In genomic region chr12:7091660-7092228, GRCh38 we compare ENCODE assay signal across 9 cellular contexts. TPM values are rescaled to one million over a fixed set of nuclear protein-coding genes. Genes with fewer than 3 reads are reported as not detected.
A peak's percentile ranks its signal among the peaks of the same experiment; 100 is the strongest.
DNase-seq lines count a peak whose midpoint lies in the region; ATAC-seq, FAIRE-seq and TF ChIP-seq lines count a peak whose summit lies in the region.
"Had no signal": no experiment of that assay in that cellular context is flagged by ENCODE, and none has a peak within 500 bp of the region (broad histone marks: within the 10 kb centered on the region; RNA-seq: fewer than 3 reads in every experiment).

No MANE protein-coding gene starts in this region.

- H3K36me3 Mint-ChIP-seq in CD4-positive, alpha-beta T cell (ENCODE audit: low read depth), result no peaks in the 10 kb centered on the region

- CTCF ChIA-PET in CD4-positive, alpha-beta T cell (lab: Charles Lee), result interaction anchor here (1.5 kb wide), 1 partner anchor 222 kb away, joined by 5 read pairs; no protein-coding TSS in a partner anchor

- ATAC-seq in CD4-positive, alpha-beta T cell (ENCODE audit: poor library complexity), result peak; percentile 26
- ATAC-seq in pancreas (peak; percentile 6 to 47 (median 28)), GM21576 (IDR thresholded peaks at IDR 0.05; ENCODE audit: unreplicated experiment) (no peak), GM19035 (IDR thresholded peaks at IDR 0.05; ENCODE audit: unreplicated experiment) (no peak), GM21786 (IDR thresholded peaks at IDR 0.05; ENCODE audit: unreplicated experiment) (no peak)

- peak overlapping the region; percentile 68 for H3K9ac ChIP-seq in fibroblast of lung (ENCODE audit: insufficient read depth, low read length)

- peak overlapping the region; percentile 32 for H3K4me3 ChIP-seq in SJSA1
- H3K4me3 ChIP-seq in fibroblast of lung (replicated peaks in 1 of 4; ENCODE audit: control extremely low read depth in 1 of 4, insufficient read depth in 1 of 4, low read depth in 3 of 4, low read length in 4 of 4), result peak overlapping the region; percentile 44 to 93 (median 80)
- peak overlapping the region in 3 of 4 donors; percentile 7 to 54 (median 37) for H3K4me3 ChIP-seq in pancreas

- intact Hi-C loops in CD4-positive, alpha-beta T cell (cut with DNase I, micrococcal nuclease), result loop anchor here (1.0 to 5.0 kb wide), 4 partner anchors 114 to 223 kb away; no protein-coding TSS in a partner anchor
- intact Hi-C loops in pancreas (cut with DNase I), result loop anchor here in 1 of 3 donors (10.0 kb wide), 1 partner anchor 167 kb away; the partner anchor contains the start of gene ATN1

- DNase-seq in CD4-positive, alpha-beta T cell, result no peak
- DNase-seq in SJSA1 (ENCODE audit: low read depth in 1 of 2, low spot score in 2 of 2) (no peak), fibroblast of lung (ENCODE audit: low read depth in 2 of 2) (no peak), pancreas (no peak), NCI-H510A treated with DMSO at 0.1 percent for 48 hours (lab: John Stamatoyannopoulos, UW) (no peak)

- no peaks in the 10 kb centered on the region for H4K20me1 ChIP-seq in fibroblast of lung (ENCODE audit: control insufficient read depth, extremely low read depth, insufficient read depth, low read length)

- peak overlapping the region; percentile 94 for H3K4me2 ChIP-seq in fibroblast of lung (ENCODE audit: extremely low read depth, insufficient read depth, low read length)

- H3K27ac ChIP-seq in CD4-positive, alpha-beta T cell (ENCODE audit: low read depth, low read length), result no peak overlapping the region
- H3K27ac ChIP-seq in SJSA1 (0 out of 2 replicates have a peak overlapping the region, but pooled peaks have one; percentile 1), fibroblast of lung (ENCODE audit: insufficient read depth, low read length) (peak overlapping the region; percentile 84), pancreas (peak overlapping the region in 2 of 4 donors; percentile 40 to 50)
- H3K27ac ChIP-seq: epithelial cell of prostate had no signal

- peaks cover 3% of the 10 kb centered on the region for H3K79me2 ChIP-seq in fibroblast of lung (ENCODE audit: control insufficient read depth, insufficient read depth, low read length)

- no peaks in the 10 kb centered on the region for H3K27me3 Mint-ChIP-seq in CD4-positive, alpha-beta T cell

- peak overlapping the region; percentile 53 for H3K27ac Mint-ChIP-seq in CD4-positive, alpha-beta T cell

- peak overlapping the region; percentile 35 for H2AFZ ChIP-seq in fibroblast of lung (ENCODE audit: low read length)

- no peaks in the 10 kb centered on the region for H3K9me3 ChIP-seq in CD4-positive, alpha-beta T cell (ENCODE audit: control insufficient read depth, low read length)
- H3K9me3 ChIP-seq in SJSA1 (replicated peaks), result no peaks in the 10 kb centered on the region
- H3K9me3 ChIP-seq in fibroblast of lung (ENCODE audit: control insufficient read depth, insufficient read depth, low read depth, low read length), result no peaks in the 10 kb centered on the region
- H3K9me3 ChIP-seq in pancreas, result no peaks in the 10 kb centered on the region

- H3K9me3 Mint-ChIP-seq in CD4-positive, alpha-beta T cell, result no peaks in the 10 kb centered on the region

- 31 to 32% methylated on average over 10 of the region's 10 CpGs for WGBS in pancreas, 2 donors

- H3K4me3 Mint-ChIP-seq in CD4-positive, alpha-beta T cell, result peak overlapping the region; percentile 88

- H3K4me1 ChIP-seq in SJSA1 (replicated peaks) (peaks cover 13% of the 10 kb centered on the region), fibroblast of lung (ENCODE audit: control insufficient read depth, extremely low read depth, insufficient read depth, low read length) (peaks cover 16% of the 10 kb centered on the region), pancreas (peaks cover 0 to 7% (median 0%) of the 10 kb centered on the region in 3 donors)

- POLR2A ChIA-PET in CD4-positive, alpha-beta T cell (lab: Charles Lee), result interaction anchor here (0.7 to 1.4 kb wide), 2 partner anchors 16 to 73 kb away, joined by 3 to 5 read pairs; no protein-coding TSS in a partner anchor

- peaks cover 8% of the 10 kb centered on the region for H3K4me1 Mint-ChIP-seq in CD4-positive, alpha-beta T cell (ENCODE audit: low read depth)

- no peaks in the 10 kb centered on the region for H3K27me3 ChIP-seq in CD4-positive, alpha-beta T cell (ENCODE audit: control insufficient read depth, insufficient read depth, low read length)
- H3K27me3 ChIP-seq in SJSA1 (replicated peaks) (no peaks in the 10 kb centered on the region), fibroblast of lung (ENCODE audit: control insufficient read depth, insufficient read depth, low read length) (no peaks in the 10 kb centered on the region), pancreas (no peaks in the 10 kb centered on the region)

- no peak for FAIRE-seq in pancreas (lab: Jason Lieb, UNC)

- H3K36me3 ChIP-seq in SJSA1 (0 out of 2 replicates have a peak, but pooled peaks cover 5% of the 10 kb centered on the region), fibroblast of lung (ENCODE audit: control insufficient read depth, insufficient read depth, low read length) (peaks cover 16% of the 10 kb centered on the region), pancreas (no peaks in the 10 kb centered on the region)

- no peak for TF ChIP-seq CTCF in CD4-positive, alpha-beta T cell (IDR thresholded peaks at IDR 0.05)
- no peak for TF ChIP-seq CTCF in fibroblast of lung (conservative IDR thresholded peaks at IDR 0.05 in 1 of 2, IDR thresholded peaks at IDR 0.05 in 1 of 2; ENCODE audit: low read depth in 1 of 2, low read length in 2 of 2)
- no peak for TF ChIP-seq CTCF in pancreas (IDR thresholded peaks at IDR 0.05)

RNA-seq across cellular contexts. Expression of gene C1R, which starts 0.5 kb away (rescaled TPM):
- 1 to 10 TPM; 3.1 to 4.0 TPM for total RNA-seq in CD4-positive, alpha-beta T cell
- 36.1 and 45.7 TPM in 2 replicates for total RNA-seq in SJSA1 (2014; rRNA removed; shearing (Covaris generic))
- total RNA-seq in fibroblast of lung (407 and 650 TPM in 2 replicates), pancreas (100 to 1,000 TPM in 2 of 6 donors, 10 to 100 TPM in 4; 20.2 to 212 (median 66.8) TPM)
- polyA plus RNA-seq in fibroblast of lung (284 and 617 TPM in 2 replicates), pancreas (10 to 100 TPM; 54.9 to 66.1 TPM)
- polyA plus RNA-seq in fibroblast of lung (2012), result 286 and 777 TPM in 2 replicates
- 346 and 748 TPM in 2 replicates for polyA minus RNA-seq in fibroblast of lung (ENCODE audit: low replicate concordance)

RNA-seq across cellular contexts. Expression of gene C1RL, which starts 17.3 kb away (rescaled TPM):
- total RNA-seq in CD4-positive, alpha-beta T cell, result 10 to 100 TPM; 12.2 to 14.1 TPM
- total RNA-seq in SJSA1 (2014; rRNA removed; shearing (Covaris generic)), result 0.63 and 2.5 TPM in 2 replicates
- 34.4 and 64.9 TPM in 2 replicates for total RNA-seq in fibroblast of lung
- polyA plus RNA-seq in fibroblast of lung, result 26.8 and 46.2 TPM in 2 replicates
- polyA plus RNA-seq in fibroblast of lung (2012), result 24.4 and 63.2 TPM in 2 replicates
- 93.1 and 137 TPM in 2 replicates for polyA minus RNA-seq in fibroblast of lung (ENCODE audit: low replicate concordance)
- 10 to 100 TPM; 36.8 to 57.7 (median 44.7) TPM for total RNA-seq in pancreas
- polyA plus RNA-seq in pancreas, result 10 to 100 TPM; 36.5 to 60.5 TPM

RNA-seq across cellular contexts. Expression of gene C1S, which starts 31.2 kb away (rescaled TPM):
- 1 to 10 TPM; 3.8 to 4.6 TPM for total RNA-seq in CD4-positive, alpha-beta T cell
- total RNA-seq in SJSA1 (2014; rRNA removed; shearing (Covaris generic)), result 21.2 and 35.0 TPM in 2 replicates
- total RNA-seq in fibroblast of lung, result 997 and 1,549 TPM in 2 replicates
- 265 and 507 TPM in 2 replicates for polyA plus RNA-seq in fibroblast of lung
- polyA plus RNA-seq in fibroblast of lung (2012), result 172 and 310 TPM in 2 replicates
- polyA minus RNA-seq in fibroblast of lung (ENCODE audit: low replicate concordance), result 111 and 156 TPM in 2 replicates
- 100 to 1,000 TPM in 1 of 6 donors, 10 to 100 TPM in 5; 20.4 to 162 (median 58.8) TPM for total RNA-seq in pancreas
- polyA plus RNA-seq in pancreas, result 10 to 100 TPM; 36.5 to 47.2 TPM

RNA-seq across cellular contexts. Expression of gene RBP5, which starts 36.9 kb away (rescaled TPM):
- not detected for total RNA-seq in CD4-positive, alpha-beta T cell
- total RNA-seq in SJSA1 (2014; rRNA removed; shearing (Covaris generic)), result not detected in 2 replicates
- total RNA-seq in fibroblast of lung (0.26 TPM in 1 of 2 replicates, not detected in the other), pancreas (1 to 10 TPM in 5 of 6 donors, under 1 TPM in 1; 0.73 to 3.2 (median 2.2) TPM)
- polyA plus RNA-seq in fibroblast of lung (not detected in 2 replicates), pancreas (1 to 10 TPM; 3.9 to 7.8 TPM)
- polyA plus RNA-seq in fibroblast of lung (2012), result 0.33 and 0.48 TPM in 2 replicates
- not detected in 2 replicates for polyA minus RNA-seq in fibroblast of lung (ENCODE audit: low replicate concordance)

RNA-seq across cellular contexts. Expression of gene CLSTN3, which starts 38.4 kb away (rescaled TPM):
- total RNA-seq in CD4-positive, alpha-beta T cell, result 10 to 100 TPM; 29.1 to 33.9 TPM
- total RNA-seq in SJSA1 (2014; rRNA removed; shearing (Covaris generic)), result 0.82 TPM in 1 of 2 replicates, not detected in the other
- 9.5 and 23.5 TPM in 2 replicates for total RNA-seq in fibroblast of lung
- 8.3 and 11.9 TPM in 2 replicates for polyA plus RNA-seq in fibroblast of lung
- 5.3 and 9.3 TPM in 2 replicates for polyA plus RNA-seq in fibroblast of lung (2012)
- polyA minus RNA-seq in fibroblast of lung (ENCODE audit: low replicate concordance), result 58.7 and 136 TPM in 2 replicates
- total RNA-seq in pancreas, result 10 to 100 TPM in 5 of 6 donors, 1 to 10 TPM in 1; 7.8 to 26.2 (median 13.1) TPM
- polyA plus RNA-seq in pancreas, result 10 to 100 TPM; 21.6 to 25.8 TPM

Comparison
In these comparisons a context has a peak if more than half of its experiments do, and no peak if none do; other contexts are left out.
1. ATAC-seq: peak in CD4-positive, alpha-beta T cell (single experiment) and pancreas (4 of 4); none in GM21576 (single experiment), GM19035 (single experiment) and GM21786 (single experiment).
2. Peak in every context shown above with its lines, with median percentiles within 50 percentile points of each other: H3K4me3 ChIP-seq.